8 cellular contexts compared by ENCODE assay signal in the genomic region with DNA sequence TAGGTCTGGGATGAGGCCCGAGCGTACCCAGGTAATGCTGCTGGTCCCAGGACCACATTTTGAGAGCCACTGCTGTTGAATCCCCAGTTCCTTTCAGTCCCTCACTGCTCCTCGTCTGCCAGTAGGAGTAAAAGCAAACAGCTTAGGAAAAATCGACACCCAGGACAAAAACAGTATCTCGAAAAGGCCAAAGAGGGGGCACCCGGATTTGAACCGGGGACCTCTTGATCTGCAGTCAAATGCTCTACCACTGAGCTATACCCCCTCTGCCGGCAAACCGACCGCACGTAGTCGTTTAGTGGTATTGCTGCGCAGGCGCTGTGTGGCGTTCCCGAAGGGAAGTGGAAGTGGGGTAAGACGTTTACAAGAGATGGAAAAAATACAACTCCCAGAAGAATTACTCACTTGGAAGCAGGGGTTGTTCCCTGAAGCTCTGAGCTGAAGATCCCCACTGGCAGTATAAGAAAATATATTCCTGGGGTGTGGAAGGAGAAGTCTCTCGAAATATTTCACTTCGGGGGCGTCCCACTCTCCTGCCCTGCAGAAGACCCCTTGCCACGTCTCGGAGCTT. TPM values are rescaled to one million over a fixed set of nuclear protein-coding genes. Genes with fewer than 3 reads are reported as not detected.
DNase-seq lines count a peak whose midpoint lies in the region; ATAC-seq and TF ChIP-seq lines count a peak whose summit lies in the region.

No MANE protein-coding gene starts in this region.

- no peaks in the 10 kb centered on the region for H3K79me2 ChIP-seq in Loucy (ENCODE audit: insufficient read depth, low read length)

- POLR2A ChIA-PET in naive thymus-derived CD8-positive, alpha-beta T cell (lab: Charles Lee): interaction anchor here (0.6 to 5.6 kb wide), 36 partner anchors 9 to 690 kb away, joined by 3 to 94 read pairs (median 5); partner anchors contain the start of genes ARL5C, FBXO47, LASP1 and LASP1NB

- peak overlapping the region; percentile 97 to 100 (median 99) for H3K4me3 Mint-ChIP-seq in naive thymus-derived CD8-positive, alpha-beta T cell
- H3K4me3 Mint-ChIP-seq in stimulated activated effector memory CD8-positive, alpha-beta T cell treated with anti-CD3 and anti-CD28 coated beads, Interleukin-12 subunit alpha, Interleukin-12 subunit beta, amount 100 ng/mL, for 72 hours: peak overlapping the region; percentile 97

- peak overlapping the region; percentile 91 for H3K9ac ChIP-seq in Loucy (ENCODE audit: low read depth, low read length, poor library complexity, severe bottlenecking)

- peak overlapping the region; percentile 90 for H2AFZ ChIP-seq in Loucy (ENCODE audit: low read length)

- H3F3A ChIP-seq in Loucy (ENCODE audit: low read depth): 0 out of 2 replicates have a peak, but pooled peaks cover 3% of the 10 kb centered on the region

- peaks cover 4 to 8% (median 7%) of the 10 kb centered on the region in 3 donors for H3K36me3 Mint-ChIP-seq in naive thymus-derived CD8-positive, alpha-beta T cell
- peaks cover 40% of the 10 kb centered on the region for H3K36me3 Mint-ChIP-seq in stimulated activated effector memory CD8-positive, alpha-beta T cell treated with anti-CD3 and anti-CD28 coated beads, Interleukin-12 subunit alpha, Interleukin-12 subunit beta, amount 100 ng/mL, for 72 hours

- H3K27me3 Mint-ChIP-seq in naive thymus-derived CD8-positive, alpha-beta T cell: peaks cover 0 to 15% (median 0%) of the 10 kb centered on the region in 5 donors

- ATAC-seq in GM21447 (IDR thresholded peaks at IDR 0.05; ENCODE audit: unreplicated experiment) (peak; percentile 48), RWPE2 (ENCODE audit: low read depth) (peak; percentile 51)
- peak; percentile 53 to 59 for ATAC-seq in naive thymus-derived CD8-positive, alpha-beta T cell
- peak; percentile 76 for ATAC-seq in stimulated activated effector memory CD8-positive, alpha-beta T cell treated with anti-CD3 and anti-CD28 coated beads, Interleukin-12 subunit alpha, Interleukin-12 subunit beta, amount 100 ng/mL, for 72 hours

- H3K27me3 ChIP-seq in Loucy (ENCODE audit: insufficient read depth, low read length, poor library complexity, severe bottlenecking): no peaks in the 10 kb centered on the region
- H3K27me3 ChIP-seq in RWPE2 (ENCODE audit: insufficient read depth, poor library complexity, severe bottlenecking): peaks cover 10% of the 10 kb centered on the region

- H3K4me1 ChIP-seq in Loucy (ENCODE audit: insufficient read depth, low read length, poor library complexity, severe bottlenecking) (peaks cover 23% of the 10 kb centered on the region), RWPE2 (ENCODE audit: insufficient read depth, poor library complexity, severe bottlenecking) (no peaks in the 10 kb centered on the region)

- H4K20me1 ChIP-seq in Loucy (ENCODE audit: insufficient read depth, low read length, poor library complexity, severe bottlenecking): no peaks in the 10 kb centered on the region

- H3K9me3 Mint-ChIP-seq in naive thymus-derived CD8-positive, alpha-beta T cell: peaks cover 0 to 10% (median 0%) of the 10 kb centered on the region in 9 donors
- H3K9me3 Mint-ChIP-seq in stimulated activated effector memory CD8-positive, alpha-beta T cell treated with anti-CD3 and anti-CD28 coated beads, Interleukin-12 subunit alpha, Interleukin-12 subunit beta, amount 100 ng/mL, for 72 hours: no peaks in the 10 kb centered on the region

- H3K9me2 ChIP-seq in Loucy (replicated peaks; ENCODE audit: low read depth, low read length): no peaks in the 10 kb centered on the region

- peaks cover 40 to 52% (median 47%) of the 10 kb centered on the region in 4 donors for H3K4me1 Mint-ChIP-seq in naive thymus-derived CD8-positive, alpha-beta T cell
- peaks cover 42% of the 10 kb centered on the region for H3K4me1 Mint-ChIP-seq in stimulated activated effector memory CD8-positive, alpha-beta T cell treated with anti-CD3 and anti-CD28 coated beads, Interleukin-12 subunit alpha, Interleukin-12 subunit beta, amount 100 ng/mL, for 72 hours

- TF ChIP-seq CTCF in Loucy (conservative IDR thresholded peaks at IDR 0.05; ENCODE audit: low read length): no peak
- TF ChIP-seq CTCF in RWPE2 (IDR thresholded peaks at IDR 0.05; ENCODE audit: poor library complexity, severe bottlenecking): no peak
- TF ChIP-seq CTCF in fibroblast of pulmonary artery (IDR thresholded peaks at IDR 0.05; ENCODE audit: low read length, missing control alignments): peak; percentile 25

- H3K4me3 ChIP-seq in Loucy (ENCODE audit: low read length, poor library complexity, severe bottlenecking): peak overlapping the region; percentile 87
- peak overlapping the region; percentile 71 for H3K4me3 ChIP-seq in RWPE2 (ENCODE audit: severe bottlenecking)
- peak overlapping the region; percentile 95 for H3K4me3 ChIP-seq in fibroblast of pulmonary artery (replicated peaks; ENCODE audit: low read depth, low read length)

- peak overlapping the region; percentile 91 to 100 (median 96) for H3K27ac Mint-ChIP-seq in naive thymus-derived CD8-positive, alpha-beta T cell
- H3K27ac Mint-ChIP-seq in stimulated activated effector memory CD8-positive, alpha-beta T cell treated with anti-CD3 and anti-CD28 coated beads, Interleukin-12 subunit alpha, Interleukin-12 subunit beta, amount 100 ng/mL, for 72 hours: peak overlapping the region; percentile 100

- peak overlapping the region; percentile 45 for H3K27ac ChIP-seq in RWPE2 (ENCODE audit: poor library complexity, severe bottlenecking)

- H3K36me3 ChIP-seq in Loucy (ENCODE audit: insufficient read depth, low read length) (no peaks in the 10 kb centered on the region), RWPE2 (ENCODE audit: low read depth) (no peaks in the 10 kb centered on the region)

- H3K4me2 ChIP-seq in Loucy (ENCODE audit: low read depth, low read length, poor library complexity, severe bottlenecking): peak overlapping the region; percentile 95

- H3K9me3 ChIP-seq in Loucy (ENCODE audit: insufficient read depth, low read depth, low read length) (no peaks in the 10 kb centered on the region), RWPE2 (ENCODE audit: severe bottlenecking) (no peaks in the 10 kb centered on the region)

- DNase-seq in CD1c-positive myeloid dendritic cell (ENCODE audit: extremely low spot score) (peak; percentile 97), RWPE2 (ENCODE audit: low spot score) (no peak), fibroblast of pulmonary artery (ENCODE audit: low read depth) (peak; percentile 90)
- DNase-seq in activated effector memory CD4-positive, alpha-beta T cell treated with Interleukin-2 at 50 U/mL for 16 hours: peak; percentile 87
- peak; percentile 84 to 98 (median 92) for DNase-seq in naive thymus-derived CD8-positive, alpha-beta T cell
- DNase-seq in stimulated activated effector memory CD8-positive, alpha-beta T cell treated with anti-CD3 and anti-CD28 coated beads, Interleukin-12 subunit alpha, Interleukin-12 subunit beta, amount 100 ng/mL, for 72 hours (ENCODE audit: low spot score in 2 of 2): peak; percentile 95 to 99

RNA-seq across cellular contexts. Expression of gene PLXDC1, which starts 2.2 kb away (rescaled TPM):
- 10 to 100 TPM; 34.4 to 37.3 TPM for total RNA-seq in naive thymus-derived CD8-positive, alpha-beta T cell
- polyA plus RNA-seq in naive thymus-derived CD8-positive, alpha-beta T cell: 10 to 100 TPM; 14.0 to 23.6 (median 15.9) TPM

RNA-seq across cellular contexts. Expression of gene ARL5C, which starts 12.3 kb away (rescaled TPM):
- total RNA-seq in naive thymus-derived CD8-positive, alpha-beta T cell: not detected
- polyA plus RNA-seq in naive thymus-derived CD8-positive, alpha-beta T cell: not detected

RNA-seq across cellular contexts. Expression of gene CACNB1, which starts 43.8 kb away (rescaled TPM):
- total RNA-seq in naive thymus-derived CD8-positive, alpha-beta T cell: 10 to 100 TPM; 11.8 to 12.0 TPM
- under 1 TPM in 2 of 3 donors, not detected in 1; 0.75 to 0.82 TPM for polyA plus RNA-seq in naive thymus-derived CD8-positive, alpha-beta T cell

RNA-seq across cellular contexts. Expression of gene RPL19, which starts 46.5 kb away (rescaled TPM):
- 1,000 to 10,000 TPM; 3,521 to 3,522 TPM for total RNA-seq in naive thymus-derived CD8-positive, alpha-beta T cell
- 1,000 to 10,000 TPM; 3,970 to 4,559 (median 4,444) TPM for polyA plus RNA-seq in naive thymus-derived CD8-positive, alpha-beta T cell
